Comparison of ENCODE assay signal across 13 cellular contexts in the genomic region with DNA sequence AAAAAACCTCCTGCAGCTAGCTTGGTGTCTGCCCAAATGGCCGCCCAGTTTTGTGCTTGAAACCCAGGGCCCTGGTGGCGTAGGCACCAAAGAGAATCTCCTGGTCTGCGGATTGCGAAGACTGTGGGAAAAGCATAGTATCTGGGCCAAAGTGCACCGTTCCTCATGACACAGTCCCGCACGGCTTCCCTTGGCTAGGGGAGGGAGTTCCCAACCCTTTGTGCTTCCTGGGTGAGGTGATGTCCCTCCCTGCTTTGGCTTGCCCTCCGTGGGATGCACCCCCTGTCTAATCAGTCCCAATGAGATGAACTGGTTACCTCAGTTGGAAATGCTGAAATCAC.
DNase-seq lines count a peak whose midpoint lies in the region; TF ChIP-seq lines count a peak whose summit lies in the region.
"Had no signal": no experiment of that assay in that cellular context is flagged by ENCODE, and none has a peak within 500 bp of the region (broad histone marks: within the 10 kb centered on the region; RNA-seq: fewer than 3 reads in every experiment).

No MANE protein-coding gene starts in this region.

- no peaks in the 10 kb centered on the region for H3K79me2 ChIP-seq in GM23248 (ENCODE audit: insufficient read depth)
- no peaks in the 10 kb centered on the region for H3K79me2 ChIP-seq in osteoblast (ENCODE audit: insufficient read depth, low read length)

- H3K36me3 ChIP-seq in GM23248 (ENCODE audit: low read depth) (no peaks in the 10 kb centered on the region), esophagus squamous epithelium (no peaks in the 10 kb centered on the region), osteoblast (ENCODE audit: insufficient read depth, low read length) (no peaks in the 10 kb centered on the region), esophagus muscularis mucosa (no peaks in the 10 kb centered on the region)
- H3K36me3 ChIP-seq: ascending aorta had no signal

- TF ChIP-seq POLR2A in esophagus squamous epithelium (IDR thresholded peaks at IDR 0.05) (no peak), esophagus muscularis mucosa (IDR thresholded peaks at IDR 0.05; ENCODE audit: low read depth) (no peak)

- no peaks in the 10 kb centered on the region for H4K20me1 ChIP-seq in GM23248 (ENCODE audit: insufficient read depth)
- H4K20me1 ChIP-seq in osteoblast (ENCODE audit: insufficient read depth, low read length) = no peaks in the 10 kb centered on the region

- H3K27ac ChIP-seq in GM23248 = no peak overlapping the region
- H3K27ac ChIP-seq in RWPE1 = peak overlapping the region; percentile 58
- peak overlapping the region in 3 of 4 donors; percentile 58 to 73 (median 61) for H3K27ac ChIP-seq in esophagus squamous epithelium
- H3K27ac ChIP-seq in osteoblast (ENCODE audit: low read depth, low read length) = peak overlapping the region; percentile 17
- H3K27ac ChIP-seq in esophagus muscularis mucosa (replicated peaks in 1 of 4) = no peak overlapping the region

- no peak overlapping the region for H3K4me3 ChIP-seq in GM23248
- no peak overlapping the region for H3K4me3 ChIP-seq in esophagus squamous epithelium
- H3K4me3 ChIP-seq in osteoblast (ENCODE audit: insufficient read depth, low read length) = no peak overlapping the region
- no peak overlapping the region for H3K4me3 ChIP-seq in esophagus muscularis mucosa

- 88 to 89% methylated on average over 8 of the region's 8 CpGs for WGBS in GM23248 (ENCODE audit: low coverage in 1 of 2, low lambda C conversion rate in 2 of 2, missing lambda C conversion rate in 2 of 2), 2 experiments
- 65 to 94% methylated on average over 2 to 7 of the region's 8 CpGs for WGBS in esophagus squamous epithelium, 2 donors
- WGBS in esophagus muscularis mucosa = 94% methylated on average over 8 of the region's 8 CpGs

- no peak for TF ChIP-seq EP300 in esophagus muscularis mucosa (IDR thresholded peaks at IDR 0.05)

- no peak overlapping the region for H3K9ac ChIP-seq in GM23248

- H2AFZ ChIP-seq in GM23248 (peak overlapping the region; percentile 26; the same call in 1 of the 2 replicates), osteoblast (ENCODE audit: low read length) (peak overlapping the region; percentile 76)

- CTCF ChIA-PET in RWPE1 (lab: Yijun Ruan, JAX) = no interaction called here

- H3K4me2 ChIP-seq in GM23248 (ENCODE audit: unreplicated experiment) (peak overlapping the region; percentile 14), osteoblast (ENCODE audit: insufficient read depth, low read length) (peak overlapping the region; percentile 43)

- DNase-seq in GM23248 (no peak), RWPE1 (ENCODE audit: low spot score) (no peak), esophagus squamous epithelium (lab: John Stamatoyannopoulos, UW) (no peak), osteoblast (ENCODE audit: insufficient read length, low spot score, missing footprints) (no peak), esophagus muscularis mucosa (ENCODE audit: extremely low spot score) (no peak), putamen (ENCODE audit: low spot score) (no peak), NCI-H69 (lab: John Stamatoyannopoulos, UW) (no peak)
- DNase-seq in activated naive CD4-positive, alpha-beta T cell treated with anti-CD3 and anti-CD28 coated beads, Interleukin-2, amount 50 U/mL, for 16 hours = no peak
- DNase-seq: activated effector memory CD4-positive, alpha-beta T cell treated with anti-CD3 and anti-CD28 coated beads, Interleukin-2, amount 50 U/mL, for 16 hours; AML-193; hippocampal formation; stimulated activated CD4-positive, alpha-beta T cell treated with anti-CD3 and anti-CD28 coated beads, Interleukin-1b, Interleukin-23, amount 100 ng/mL, for 48 hours had no signal

- POLR2A ChIA-PET in RWPE1 (lab: Yijun Ruan, JAX; ENCODE audit: low non-redundant PET) = no interaction called here

- H3K27me3 ChIP-seq in GM23248 (replicated peaks; ENCODE audit: insufficient read depth) = no peaks in the 10 kb centered on the region
- no peaks in the 10 kb centered on the region for H3K27me3 ChIP-seq in esophagus squamous epithelium
- H3K27me3 ChIP-seq in osteoblast (ENCODE audit: insufficient read depth, low read length) = no peaks in the 10 kb centered on the region
- H3K27me3 ChIP-seq in esophagus muscularis mucosa = no peaks in the 10 kb centered on the region
- H3K27me3 ChIP-seq: ascending aorta had no signal

- peaks cover 15% of the 10 kb centered on the region for H3F3A ChIP-seq in GM23248 (ENCODE audit: insufficient read depth)

- H3K9me3 ChIP-seq in GM23248 (ENCODE audit: low read depth) (no peaks in the 10 kb centered on the region), esophagus squamous epithelium (no peaks in the 10 kb centered on the region), osteoblast (ENCODE audit: low read depth, low read length) (no peaks in the 10 kb centered on the region), esophagus muscularis mucosa (no peaks in the 10 kb centered on the region)
- H3K9me3 ChIP-seq: ascending aorta had no signal

- no peaks in the 10 kb centered on the region for H3K9me2 ChIP-seq in GM23248 (ENCODE audit: insufficient read depth)

- TF ChIP-seq CTCF in RWPE1 (conservative IDR thresholded peaks at IDR 0.05; ENCODE audit: low read depth) (no peak), esophagus squamous epithelium (IDR thresholded peaks at IDR 0.05) (no peak), osteoblast (IDR thresholded peaks at IDR 0.05; ENCODE audit: extremely low read depth, low read depth, low read length) (no peak), esophagus muscularis mucosa (IDR thresholded peaks at IDR 0.05) (no peak)

- in situ Hi-C loops in GM23248 (cut with MboI) = no loop called here

- intact Hi-C loops in esophagus squamous epithelium (cut with DNase I) = no loop called here
- intact Hi-C loops in esophagus muscularis mucosa (cut with DNase I) = no loop called here

- H3K4me1 ChIP-seq in GM23248 (ENCODE audit: insufficient read depth) (peaks cover 18% of the 10 kb centered on the region), esophagus squamous epithelium (peaks cover 0 to 21% (median 7%) of the 10 kb centered on the region in 3 donors), osteoblast (ENCODE audit: insufficient read depth, low read length) (peaks cover 28% of the 10 kb centered on the region), esophagus muscularis mucosa (peaks cover 0 to 9% (median 3%) of the 10 kb centered on the region in 4 donors)

Comparison
In these comparisons a context has a peak if more than half of its experiments do, and no peak if none do; other contexts are left out.
1. H3K27ac ChIP-seq: peak in RWPE1 (single experiment), esophagus squamous epithelium (3 of 4) and osteoblast (single experiment); none in GM23248 (single experiment) and esophagus muscularis mucosa (0 of 4).